In the genomic region with DNA sequence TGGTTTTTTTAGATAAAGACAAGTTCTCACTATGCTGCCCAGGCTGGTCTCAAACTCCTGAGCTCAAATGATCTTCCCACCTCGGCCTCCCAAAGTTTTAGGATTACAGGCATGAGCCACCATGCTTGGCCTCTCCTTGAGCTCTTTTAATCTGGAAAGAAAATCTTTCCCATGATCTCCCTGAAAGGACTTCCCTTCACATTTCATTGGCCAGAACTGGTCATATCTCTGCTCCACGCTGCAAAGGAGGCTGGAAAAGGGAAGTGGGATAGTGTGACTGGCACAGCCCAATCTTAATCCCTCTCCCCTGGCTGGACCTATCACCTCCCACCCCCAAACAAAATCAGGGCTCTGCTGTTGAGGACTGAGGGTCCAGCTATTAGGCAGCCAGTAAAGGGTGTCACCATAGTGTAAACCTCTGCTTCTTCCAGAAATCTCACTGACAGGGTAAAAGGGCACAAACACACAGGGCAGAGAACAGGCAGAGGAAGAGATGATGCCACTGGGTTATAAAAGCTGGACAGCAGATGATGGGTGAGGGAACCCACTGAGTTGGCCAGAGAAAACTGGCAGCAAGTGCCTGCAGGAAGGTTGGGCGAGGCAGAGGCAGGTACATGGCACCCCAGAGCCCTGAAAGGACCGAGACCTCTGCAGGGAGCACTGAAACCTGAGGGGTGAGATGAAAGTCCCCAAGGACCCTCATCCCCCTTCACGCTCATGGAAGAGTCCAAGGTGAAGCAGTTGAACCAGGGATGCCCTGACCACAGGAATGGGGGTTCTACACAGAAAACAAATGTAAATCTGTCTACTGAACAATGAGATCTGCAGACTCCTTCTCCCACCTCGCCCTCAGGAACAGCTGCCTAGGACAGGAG, we compare ENCODE assay signal across 13 cellular contexts.
DNase-seq lines count a peak whose midpoint lies in the region; FAIRE-seq and TF ChIP-seq lines count a peak whose summit lies in the region.
"Had no signal": no experiment of that assay in that cellular context is flagged by ENCODE, and none has a peak within 500 bp of the region (broad histone marks: within the 10 kb centered on the region; RNA-seq: fewer than 3 reads in every experiment).

No MANE protein-coding gene starts in this region.

- no peak overlapping the region for H3K56ac ChIP-seq in H1 (replicated peaks; ENCODE audit: insufficient read length, low read depth, low read length)

- no peak overlapping the region for H3K4me3 ChIP-seq in H1 (ENCODE audit: extremely low read depth in 1 of 4, insufficient read depth in 2 of 4, low read depth in 3 of 4, low read length in 4 of 4)
- no peak overlapping the region for H3K4me3 ChIP-seq in parathyroid adenoma (ENCODE audit: low read depth, low read length)
- H3K4me3 ChIP-seq: transverse colon had no signal

- WGBS in H1 (ENCODE audit: extremely low coverage in 1 of 2, insufficient coverage in 1 of 2, insufficient read length in 1 of 2, insufficient replicate concordance in 2 of 2, low coverage in 1 of 2, low lambda C conversion rate in 2 of 2, missing lambda C conversion rate in 1 of 2), 2 experiments: 81% methylated on average over 6 of the region's 6 CpGs; no CpG with 5 or more reads in 1 of the 2 experiments

- no peak overlapping the region for H4K8ac ChIP-seq in H1 (ENCODE audit: extremely low read depth, insufficient read depth, low read length)

- TF ChIP-seq RAD21 in H1 (IDR thresholded peaks at IDR 0.05 in 1 of 2, conservative IDR thresholded peaks at IDR 0.05 in 1 of 2; ENCODE audit: low read depth in 2 of 2, low read length in 2 of 2): no peak

- peak; percentile 34 for DNase-seq in MV-4-11 (lab: John Stamatoyannopoulos, UW)
- no peak for DNase-seq in H1 (ENCODE audit: low read depth in 1 of 2, low spot score in 2 of 2)
- no peak for DNase-seq in DMS53 (lab: John Stamatoyannopoulos, UW)
- DNase-seq in stimulated activated CD4-positive, alpha-beta T cell treated with anti-CD3 and anti-CD28 coated beads, Interleukin-12 subunit alpha, Interleukin-12 subunit beta, amount 100 ng/mL, for 4 hours: no peak
- DNase-seq in activated naive CD4-positive, alpha-beta T cell (lab: John Stamatoyannopoulos, UW): no peak
- DNase-seq in activated CD8-positive, alpha-beta memory T cell treated with anti-CD3 and anti-CD28 coated beads, Interleukin-2, amount 50 U/mL, for 4 hours: no peak
- DNase-seq: activated T-cell treated with anti-CD3 and anti-CD28 coated beads, Interleukin-2, amount 50 U/mL, for 4 hours; NCI-H1436; nephron progenitor cell; stimulated activated CD4-positive, alpha-beta T cell treated with anti-CD3 and anti-CD28 coated beads, Interleukin-4, amount 100 ng/mL, for 4 hours; transverse colon had no signal

- H2BK5ac ChIP-seq in H1 (ENCODE audit: low read depth, low read length): no peak overlapping the region

- H3K79me2 ChIP-seq in H1 (ENCODE audit: control insufficient read depth in 1 of 2, insufficient read depth in 2 of 2, low read length in 2 of 2) (no peaks in the 10 kb centered on the region), parathyroid adenoma (no peaks in the 10 kb centered on the region)

- H3K9ac ChIP-seq in H1 (replicated peaks in 1 of 4; ENCODE audit: extremely low read depth in 1 of 4, low read depth in 3 of 4, low read length in 3 of 4) (no peak overlapping the region), parathyroid adenoma (no peak overlapping the region)

- CTCF ChIA-PET in H1 (lab: Charles Lee; ENCODE audit: partially characterized antibody): interaction anchor here (0.7 to 1.6 kb wide), 5 partner anchors 11 to 248 kb away, joined by 3 to 6 read pairs (median 3); no protein-coding TSS in a partner anchor

- no peaks in the 10 kb centered on the region for H3K27me3 ChIP-seq in H1 (replicated peaks in 1 of 4; ENCODE audit: control insufficient read depth in 3 of 4, extremely low read depth in 1 of 4, insufficient read depth in 3 of 4, low read length in 3 of 4)
- no peaks in the 10 kb centered on the region for H3K27me3 ChIP-seq in parathyroid adenoma (ENCODE audit: control insufficient read depth, insufficient read depth, low read length)
- H3K27me3 ChIP-seq: transverse colon had no signal

- H2BK12ac ChIP-seq in H1 (ENCODE audit: low read depth, low read length): no peak overlapping the region

- no peak for FAIRE-seq in H1 (lab: Jason Lieb, UNC)

- H3K79me1 ChIP-seq in H1 (ENCODE audit: low read depth, low read length): no peaks in the 10 kb centered on the region

- H3K4me1 ChIP-seq in H1 (replicated peaks in 1 of 4; ENCODE audit: control insufficient read depth in 3 of 4, insufficient read depth in 4 of 4, low read length in 3 of 4): peaks cover 0 to 10% (median 0%) of the 10 kb centered on the region in 4 experiments; a peak in 2 of 7 replicates
- H3K4me1 ChIP-seq in parathyroid adenoma: no peaks in the 10 kb centered on the region

- H2BK15ac ChIP-seq in H1 (ENCODE audit: low read length): peak overlapping the region; percentile 25; the same call in 1 of the 2 replicates

- no peaks in the 10 kb centered on the region for H3K36me3 ChIP-seq in H1 (ENCODE audit: control insufficient read depth in 2 of 4, insufficient read depth in 4 of 4, low read length in 3 of 4)
- no peaks in the 10 kb centered on the region for H3K36me3 ChIP-seq in parathyroid adenoma (ENCODE audit: control insufficient read depth, insufficient read depth, low read length)
- H3K36me3 ChIP-seq: transverse colon had no signal

- no peak overlapping the region for H2AK5ac ChIP-seq in H1 (ENCODE audit: low read depth, low read length)

- no peak for TF ChIP-seq EP300 in H1 (IDR thresholded peaks at IDR 0.05; ENCODE audit: borderline replicate concordance in 1 of 2, low read depth in 2 of 2, low read length in 2 of 2)

- TF ChIP-seq CTCF in C4-2B (conservative IDR thresholded peaks at IDR 0.05): no peak
- no peak for TF ChIP-seq CTCF in H1 (IDR thresholded peaks at IDR 0.05; ENCODE audit: control extremely low read depth in 1 of 3, insufficient read depth in 1 of 3, low read depth in 1 of 3, low read length in 3 of 3)
- no peak for TF ChIP-seq CTCF in parathyroid adenoma (IDR thresholded peaks at IDR 0.05)

- POLR2A ChIA-PET in H1 (lab: Charles Lee; ENCODE audit: partially characterized antibody): no interaction called here

- H3K14ac ChIP-seq in H1 (ENCODE audit: insufficient read length): no peak overlapping the region

- H3K27ac ChIP-seq in C4-2B (peak overlapping the region; percentile 9; the same call in 1 of the 2 replicates), H1 (ENCODE audit: low read depth, low read length) (no peak overlapping the region), parathyroid adenoma (no peak overlapping the region)

- no peaks in the 10 kb centered on the region for H4K20me1 ChIP-seq in H1 (replicated peaks in 1 of 2; ENCODE audit: control insufficient read depth in 1 of 2, insufficient read depth in 2 of 2, low read length in 2 of 2)

- no peak overlapping the region for H3K4ac ChIP-seq in H1 (replicated peaks; ENCODE audit: insufficient read length, low read depth, low read length)

- no peak for TF ChIP-seq POLR2A in H1 (IDR thresholded peaks at IDR 0.05; ENCODE audit: control extremely low read depth in 1 of 2, low read depth in 2 of 2, low read length in 2 of 2)

- H3K23me2 ChIP-seq in H1 (ENCODE audit: low read depth, low read length): no peaks in the 10 kb centered on the region

- no peak overlapping the region for H4K91ac ChIP-seq in H1 (replicated peaks; ENCODE audit: insufficient read length, low read length)

- H2BK20ac ChIP-seq in H1 (ENCODE audit: low read length): no peak overlapping the region

- H3K4me2 ChIP-seq in H1 (ENCODE audit: insufficient read depth in 1 of 2, low read depth in 2 of 2, low read length in 2 of 2) (no peak overlapping the region), parathyroid adenoma (ENCODE audit: low read length) (no peak overlapping the region)

- H4K5ac ChIP-seq in H1 (ENCODE audit: insufficient read length, low read depth, low read length): no peak overlapping the region

- no peaks in the 10 kb centered on the region for H3K9me3 ChIP-seq in H1 (ENCODE audit: insufficient read depth in 2 of 2, low read depth in 1 of 2, low read length in 1 of 2)
- no peaks in the 10 kb centered on the region for H3K9me3 ChIP-seq in parathyroid adenoma (ENCODE audit: control insufficient read depth, low read length)
- H3K9me3 ChIP-seq: transverse colon had no signal

- no peak overlapping the region for H2BK120ac ChIP-seq in H1 (replicated peaks; ENCODE audit: low read depth, low read length)

- H3K23ac ChIP-seq in H1 (ENCODE audit: insufficient read length): no peak overlapping the region

- H3K18ac ChIP-seq in H1 (ENCODE audit: extremely low read depth, low read length): no peak overlapping the region

- H2AFZ ChIP-seq in H1 (ENCODE audit: low read length): no peak overlapping the region
- peak overlapping the region; percentile 57 for H2AFZ ChIP-seq in parathyroid adenoma

TF ChIP-seq in H1, 55 proteins besides CTCF, POLR2A, EP300 and RAD21:
- TF ChIP-seq FOSL1 (IDR thresholded peaks at IDR 0.05; ENCODE audit: insufficient read depth, low read depth, low read length) (no peak), KDM5A (IDR thresholded peaks at IDR 0.05; ENCODE audit: low read length) (no peak), SP4 (IDR thresholded peaks at IDR 0.05; ENCODE audit: low read length) (no peak), BCL11A (IDR thresholded peaks at IDR 0.05; ENCODE audit: low read depth in 2 of 2, low read length in 2 of 2) (no peak), KDM1A (IDR thresholded peaks at IDR 0.05; ENCODE audit: borderline replicate concordance, low read length) (no peak), PHF8 (conservative IDR thresholded peaks at IDR 0.05; ENCODE audit: low read depth, low read length) (no peak), HDAC2 (IDR thresholded peaks at IDR 0.05; ENCODE audit: borderline replicate concordance in 1 of 2, low read depth in 2 of 2, low read length in 2 of 2) (no peak), ZNF274 (IDR thresholded peaks at IDR 0.05; ENCODE audit: borderline replicate concordance, extremely low read depth, low read length) (no peak), SP2 (IDR thresholded peaks at IDR 0.05; ENCODE audit: low read length) (no peak), POLR2AphosphoS5 (IDR thresholded peaks at IDR 0.05; ENCODE audit: low read depth, low read length) (no peak), EZH2 (IDR thresholded peaks at IDR 0.05; ENCODE audit: low read depth, low read length, severe bottlenecking) (no peak), SIX5 (IDR thresholded peaks at IDR 0.05; ENCODE audit: low read depth, low read length) (no peak), NRF1 (IDR thresholded peaks at IDR 0.05; ENCODE audit: low read depth, low read length) (no peak), GTF2F1 (IDR thresholded peaks at IDR 0.05; ENCODE audit: borderline replicate concordance, low read depth, low read length) (no peak), CBX5 (IDR thresholded peaks at IDR 0.05; ENCODE audit: low read depth, low read length) (no peak)
TF ChIP-seq in H1: peak in this region for 0.
